Comparison of ENCODE assay signal across 1 cellular context in the genomic region with DNA sequence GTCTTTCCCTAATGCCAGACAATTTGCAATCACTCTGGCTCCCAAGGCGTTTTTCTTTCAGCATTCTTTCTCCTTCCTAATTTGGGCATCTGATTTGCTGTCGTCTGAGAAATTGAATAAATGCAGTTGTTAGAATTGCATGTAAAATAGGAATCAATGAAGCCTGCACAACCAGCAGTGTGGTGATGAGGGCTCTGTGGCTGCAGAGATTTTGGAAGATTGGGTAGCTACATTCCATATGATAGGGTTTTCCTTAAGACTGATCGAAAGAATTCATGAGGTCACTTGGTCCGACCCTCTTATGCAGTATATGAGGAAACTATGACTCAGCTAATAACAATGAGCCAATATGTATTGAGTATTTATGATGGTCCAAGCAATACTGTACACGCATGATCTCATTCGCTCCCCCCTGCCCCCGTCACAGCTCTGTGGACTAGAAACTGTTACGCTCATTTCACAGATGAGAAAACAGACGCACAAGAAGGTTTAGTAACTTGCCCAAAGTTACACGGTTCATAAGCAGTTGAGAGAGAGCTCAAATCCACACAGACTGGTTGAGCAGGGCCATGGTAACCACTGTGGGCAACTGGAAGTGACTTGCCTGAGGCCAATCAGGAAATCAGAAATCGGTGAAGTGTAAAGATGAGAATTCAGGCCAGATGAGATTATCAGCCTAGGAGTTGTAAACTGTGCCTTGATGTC.
TF ChIP-seq lines count a peak whose summit lies in the region.

No MANE protein-coding gene starts in this region.

TF ChIP-seq in WTC11, 78 proteins besides CTCF, POLR2A, EP300 and RAD21 (continued from another document):
- TF ChIP-seq, protein P1, sequence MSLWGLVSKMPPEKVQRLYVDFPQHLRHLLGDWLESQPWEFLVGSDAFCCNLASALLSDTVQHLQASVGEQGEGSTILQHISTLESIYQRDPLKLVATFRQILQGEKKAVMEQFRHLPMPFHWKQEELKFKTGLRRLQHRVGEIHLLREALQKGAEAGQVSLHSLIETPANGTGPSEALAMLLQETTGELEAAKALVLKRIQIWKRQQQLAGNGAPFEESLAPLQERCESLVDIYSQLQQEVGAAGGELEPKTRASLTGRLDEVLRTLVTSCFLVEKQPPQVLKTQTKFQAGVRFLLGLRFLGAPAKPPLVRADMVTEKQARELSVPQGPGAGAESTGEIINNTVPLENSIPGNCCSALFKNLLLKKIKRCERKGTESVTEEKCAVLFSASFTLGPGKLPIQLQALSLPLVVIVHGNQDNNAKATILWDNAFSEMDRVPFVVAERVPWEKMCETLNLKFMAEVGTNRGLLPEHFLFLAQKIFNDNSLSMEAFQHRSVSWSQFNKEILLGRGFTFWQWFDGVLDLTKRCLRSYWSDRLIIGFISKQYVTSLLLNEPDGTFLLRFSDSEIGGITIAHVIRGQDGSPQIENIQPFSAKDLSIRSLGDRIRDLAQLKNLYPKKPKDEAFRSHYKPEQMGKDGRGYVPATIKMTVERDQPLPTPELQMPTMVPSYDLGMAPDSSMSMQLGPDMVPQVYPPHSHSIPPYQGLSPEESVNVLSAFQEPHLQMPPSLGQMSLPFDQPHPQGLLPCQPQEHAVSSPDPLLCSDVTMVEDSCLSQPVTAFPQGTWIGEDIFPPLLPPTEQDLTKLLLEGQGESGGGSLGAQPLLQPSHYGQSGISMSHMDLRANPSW (CRISPR knock-in tag; conservative IDR thresholded peaks at IDR 0.05; ENCODE audit: low read depth): no peak
- TF ChIP-seq NFATC4 (CRISPR knock-in tag; IDR thresholded peaks at IDR 0.05) (no peak), ZNF416 (CRISPR knock-in tag; IDR thresholded peaks at IDR 0.05) (no peak), OVOL2 (CRISPR knock-in tag; IDR thresholded peaks at IDR 0.05; ENCODE audit: borderline replicate concordance) (no peak)
- TF ChIP-seq, protein P2, sequence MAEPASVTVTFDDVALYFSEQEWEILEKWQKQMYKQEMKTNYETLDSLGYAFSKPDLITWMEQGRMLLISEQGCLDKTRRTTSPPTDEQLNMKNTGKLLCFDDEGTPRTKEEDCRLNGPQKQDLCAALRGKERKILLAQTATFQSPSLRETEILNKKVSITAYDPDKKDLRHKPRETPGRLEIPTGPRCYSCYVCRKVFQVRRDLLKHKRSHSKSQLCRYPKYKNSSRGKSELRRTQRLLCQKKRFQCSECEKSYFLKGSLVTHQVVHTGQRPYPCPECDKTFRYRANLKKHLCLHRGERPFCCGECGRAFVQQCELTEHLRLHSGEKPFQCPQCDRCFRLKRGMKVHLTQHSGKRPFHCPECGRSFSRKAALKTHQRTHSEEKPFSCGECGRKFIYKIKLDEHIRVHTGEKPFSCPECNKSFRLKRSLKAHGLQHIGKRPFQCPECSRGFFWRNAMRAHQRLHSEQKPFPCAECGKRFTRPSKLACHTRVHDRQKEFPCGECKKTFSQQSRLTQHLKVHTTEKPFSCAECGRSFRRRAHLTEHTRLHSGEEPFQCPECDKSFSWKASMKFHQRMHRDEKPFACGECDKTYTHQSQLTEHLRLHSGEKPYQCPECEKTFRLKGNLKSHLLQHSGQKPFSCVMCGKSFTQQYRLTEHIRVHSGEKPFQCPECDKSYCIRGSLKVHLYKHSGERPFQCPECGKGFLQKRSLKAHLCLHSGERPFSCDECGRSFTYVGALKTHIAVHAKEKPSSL (CRISPR knock-in tag; conservative IDR thresholded peaks at IDR 0.05): no peak
